28 cellular contexts compared by ENCODE assay signal in genomic region chr10:30158325-30158960, GRCh38.
DNase-seq lines count a peak whose midpoint lies in the region; ATAC-seq, FAIRE-seq and TF ChIP-seq lines count a peak whose summit lies in the region.
"Had no signal": no experiment of that assay in that cellular context is flagged by ENCODE, and none has a peak within 500 bp of the region (broad histone marks: within the 10 kb centered on the region; RNA-seq: fewer than 3 reads in every experiment).

No MANE protein-coding gene starts in this region.

- no peak overlapping the region for H2AK9ac ChIP-seq in IMR-90 (replicated peaks; ENCODE audit: low read depth, low read length, poor library complexity)

- H3K4me1 Mint-ChIP-seq in astrocyte (ENCODE audit: low read depth, unreplicated experiment) = peaks cover 2% of the 10 kb centered on the region
- no peaks in the 10 kb centered on the region for H3K4me1 Mint-ChIP-seq in activated T-cell treated with anti-CD3 and anti-CD28 coated beads, Interleukin-2, amount 50 U/mL, for 24 hours (ENCODE audit: low read depth)

- H3K27ac Mint-ChIP-seq in astrocyte (ENCODE audit: unreplicated experiment) = no peak overlapping the region
- H3K27ac Mint-ChIP-seq in activated T-cell treated with anti-CD3 and anti-CD28 coated beads, Interleukin-2, amount 50 U/mL, for 24 hours = no peak overlapping the region
- H3K27ac Mint-ChIP-seq: activated CD4-positive, alpha-beta T cell treated with anti-CD3 and anti-CD28 coated beads, Interleukin-2, amount 10 ng/mL, durations not matched to agents 7 days and 5 days; activated CD8-positive, alpha-beta memory T cell treated with anti-CD3 and anti-CD28 coated beads, Interleukin-2, amount 10 ng/mL, durations not matched to agents 7 days and 5 days; activated naive CD4-positive, alpha-beta T cell treated with anti-CD3 and anti-CD28 coated beads, Interleukin-2, amount 10 ng/mL, durations not matched to agents 7 days and 5 days; dendritic cell treated with granulocyte-macrophage colony-stimulating factor and Interleukin-4, amounts not matched to agents 40 ng/mL and 50 ng/mL, for 4 days; HFFc6; neural progenitor cell; progenitor cell of endocrine pancreas; T-cell had no signal

- no peaks in the 10 kb centered on the region; the same call in 1 of the 2 replicates for H3K9me3 ChIP-seq in IMR-90 (ENCODE audit: control insufficient read depth, insufficient read depth, low read length)
- no peaks in the 10 kb centered on the region for H3K9me3 ChIP-seq in astrocyte (ENCODE audit: insufficient read depth, low read depth, low read length)
- H3K9me3 ChIP-seq in osteoblast (ENCODE audit: low read depth, low read length) = no peaks in the 10 kb centered on the region
- H3K9me3 ChIP-seq: esophagus squamous epithelium, stomach, tibial artery had no signal

- no peaks in the 10 kb centered on the region for H3K27me3 Mint-ChIP-seq in astrocyte (ENCODE audit: low read depth, unreplicated experiment)
- peaks cover 52% of the 10 kb centered on the region for H3K27me3 Mint-ChIP-seq in activated T-cell treated with anti-CD3 and anti-CD28 coated beads, Interleukin-2, amount 50 U/mL, for 24 hours
- H3K27me3 Mint-ChIP-seq: progenitor cell of endocrine pancreas had no signal

- H3K79me2 ChIP-seq in astrocyte (ENCODE audit: insufficient read depth, low read length) (no peaks in the 10 kb centered on the region), osteoblast (ENCODE audit: insufficient read depth, low read length) (no peaks in the 10 kb centered on the region)

- peak; percentile 21 for DNase-seq in IMR-90
- peak; percentile 92 for DNase-seq in NOMO-1 treated with DMSO at 0.1 percent for 48 hours (lab: John Stamatoyannopoulos, UW; ENCODE audit: unreplicated experiment)
- no peak for DNase-seq in astrocyte (ENCODE audit: low read depth)
- peak; percentile 49 for DNase-seq in osteoblast (ENCODE audit: insufficient read length, low spot score, missing footprints)
- DNase-seq in activated T-cell treated with anti-CD3 and anti-CD28 coated beads, Interleukin-2, amount 50 U/mL, for 24 hours = no peak
- no peak for DNase-seq in T-helper 2 cell
- DNase-seq: activated CD4-positive, alpha-beta T cell treated with anti-CD3 and anti-CD28 coated beads, Interleukin-2, amount 10 ng/mL, durations not matched to agents 7 days and 5 days; activated CD8-positive, alpha-beta memory T cell treated with anti-CD3 and anti-CD28 coated beads, Interleukin-2, amount 10 ng/mL, durations not matched to agents 7 days and 5 days; activated naive CD4-positive, alpha-beta T cell treated with anti-CD3 and anti-CD28 coated beads, Interleukin-2, amount 10 ng/mL, durations not matched to agents 7 days and 5 days; amygdala; EL; esophagus squamous epithelium; HFFc6; kidney glomerular epithelial cell; NCI-H1105 treated with DMSO at 0.1 percent for 48 hours; NCI-H2029 treated with DMSO at 0.1 percent for 48 hours; NCI-H446; SHP77 treated with DMSO at 0.1 percent for 48 hours; stomach; T-cell; tibial artery had no signal

- H3K9me1 ChIP-seq in IMR-90 (ENCODE audit: insufficient read depth, low read length) = no peaks in the 10 kb centered on the region

- no peak overlapping the region for H3K14ac ChIP-seq in IMR-90 (replicated peaks; ENCODE audit: low read depth, low read length)

- no peak overlapping the region for H3K18ac ChIP-seq in IMR-90 (ENCODE audit: low read depth, low read length)

- H3K36me3 ChIP-seq in IMR-90 (ENCODE audit: control insufficient read depth, insufficient read depth, low read length) (no peaks in the 10 kb centered on the region), astrocyte (ENCODE audit: insufficient read depth, low read length) (no peaks in the 10 kb centered on the region), osteoblast (ENCODE audit: insufficient read depth, low read length) (no peaks in the 10 kb centered on the region)
- H3K36me3 ChIP-seq: cardiac muscle cell, esophagus squamous epithelium, neural progenitor cell, stomach, tibial artery had no signal

- no peak for TF ChIP-seq RAD21 in IMR-90 (IDR thresholded peaks at IDR 0.05; ENCODE audit: low read length)

- no peak overlapping the region for H2BK15ac ChIP-seq in IMR-90 (ENCODE audit: low read depth, low read length)

- H3K36me3 Mint-ChIP-seq in astrocyte (ENCODE audit: low read depth, unreplicated experiment) = no peaks in the 10 kb centered on the region
- no peaks in the 10 kb centered on the region for H3K36me3 Mint-ChIP-seq in activated T-cell treated with anti-CD3 and anti-CD28 coated beads, Interleukin-2, amount 50 U/mL, for 24 hours (ENCODE audit: low read depth)
- H3K36me3 Mint-ChIP-seq: activated naive CD4-positive, alpha-beta T cell treated with anti-CD3 and anti-CD28 coated beads, Interleukin-2, amount 10 ng/mL, durations not matched to agents 7 days and 5 days; neural progenitor cell; T-cell had no signal

- no peaks in the 10 kb centered on the region for H3K79me1 ChIP-seq in IMR-90 (ENCODE audit: low read depth in 1 of 2, low read length in 2 of 2)

- no peak overlapping the region for H2AK5ac ChIP-seq in IMR-90 (ENCODE audit: low read depth, low read length)

- intact Hi-C loops in IMR-90 (cut with micrococcal nuclease) = no loop called here

- no peak overlapping the region for H3K4ac ChIP-seq in IMR-90 (ENCODE audit: low read depth, low read length)

- no peak overlapping the region for H4K8ac ChIP-seq in IMR-90 (ENCODE audit: low read depth in 2 of 2, low read length in 2 of 2)

- no peak overlapping the region for H3K4me2 ChIP-seq in IMR-90 (ENCODE audit: low read depth, low read length)
- H3K4me2 ChIP-seq in astrocyte (ENCODE audit: low read length) = no peak overlapping the region
- no peak overlapping the region for H3K4me2 ChIP-seq in osteoblast (ENCODE audit: insufficient read depth, low read length)
- H3K4me2 ChIP-seq: neural progenitor cell had no signal

- WGBS in IMR-90 (ENCODE audit: extremely low coverage in 2 of 2, insufficient read length in 1 of 2), 2 experiments = no CpG with 5 or more reads among the region's 2 CpGs

- dilution Hi-C loops in IMR-90 (cut with HindIII; ENCODE audit: low sequenced_read_pairs, unreplicated experiment) = no loop called here

- no peak overlapping the region for H4K5ac ChIP-seq in IMR-90 (ENCODE audit: low read depth, low read length)

- TF ChIP-seq POLR2A in IMR-90 (IDR thresholded peaks at IDR 0.05; ENCODE audit: low read depth, low read length) = no peak

- no peak overlapping the region for H3K4me3 ChIP-seq in IMR-90 (ENCODE audit: insufficient read depth, low read depth, low read length)
- no peak overlapping the region for H3K4me3 ChIP-seq in astrocyte (ENCODE audit: insufficient read depth, low read depth, low read length)
- no peak overlapping the region for H3K4me3 ChIP-seq in osteoblast (ENCODE audit: insufficient read depth, low read length)
- H3K4me3 ChIP-seq: cardiac muscle cell, esophagus squamous epithelium, neural progenitor cell, stomach, tibial artery had no signal

- ATAC-seq in IMR-90 (ENCODE audit: low read depth) (no peak), GM18867 (IDR thresholded peaks at IDR 0.05; ENCODE audit: unreplicated experiment) (no peak)
- ATAC-seq: activated CD8-positive, alpha-beta memory T cell treated with anti-CD3 and anti-CD28 coated beads, Interleukin-2, amount 10 ng/mL, durations not matched to agents 7 days and 5 days; T-cell had no signal

- H4K91ac ChIP-seq in IMR-90 (ENCODE audit: insufficient read depth, low read depth, low read length) = no peak overlapping the region

- no peaks in the 10 kb centered on the region for H3K4me1 ChIP-seq in IMR-90 (ENCODE audit: control insufficient read depth, insufficient read depth, low read length)
- H3K4me1 ChIP-seq in astrocyte (ENCODE audit: insufficient read depth, low read length) = peaks cover 5% of the 10 kb centered on the region
- peaks cover 10% of the 10 kb centered on the region for H3K4me1 ChIP-seq in osteoblast (ENCODE audit: insufficient read depth, low read length)
- H3K4me1 ChIP-seq: esophagus squamous epithelium had no signal

- H4K20me1 ChIP-seq in IMR-90 (ENCODE audit: insufficient read depth, low read length) (no peaks in the 10 kb centered on the region), astrocyte (ENCODE audit: insufficient read depth, low read length) (no peaks in the 10 kb centered on the region), osteoblast (ENCODE audit: insufficient read depth, low read length) (no peaks in the 10 kb centered on the region)

- no peak overlapping the region for H3K23ac ChIP-seq in IMR-90 (ENCODE audit: low read depth, low read length)

- TF ChIP-seq CTCF in IMR-90 (conservative IDR thresholded peaks at IDR 0.05; ENCODE audit: low read depth, low read length) (no peak), astrocyte (IDR thresholded peaks at IDR 0.05; ENCODE audit: insufficient read depth, low read depth, low read length) (no peak), osteoblast (IDR thresholded peaks at IDR 0.05; ENCODE audit: extremely low read depth, low read depth, low read length) (no peak)

- H2BK120ac ChIP-seq in IMR-90 (ENCODE audit: low read depth, low read length) = no peak overlapping the region

- BruUV-seq in IMR-90 (replicated peaks; lab: Mats Ljungman, UMichigan) = no TSS peak

- CTCF ChIA-PET in IMR-90 (lab: Yijun Ruan, JAX) = no interaction called here

- in situ Hi-C loops in IMR-90 (cut with MboI; ENCODE audit: low sequenced_read_pairs) = no loop called here

- H3K27me3 ChIP-seq in IMR-90 (ENCODE audit: control insufficient read depth, insufficient read depth, low read length) (peaks cover 10% of the 10 kb centered on the region), astrocyte (ENCODE audit: insufficient read depth, low read length) (no peaks in the 10 kb centered on the region), osteoblast (ENCODE audit: insufficient read depth, low read length) (no peaks in the 10 kb centered on the region)
- H3K27me3 ChIP-seq: cardiac muscle cell, esophagus squamous epithelium, neural progenitor cell, stomach, tibial artery had no signal

- H3K9me3 Mint-ChIP-seq in astrocyte (ENCODE audit: unreplicated experiment) = peaks cover 10% of the 10 kb centered on the region
- no peaks in the 10 kb centered on the region for H3K9me3 Mint-ChIP-seq in activated T-cell treated with anti-CD3 and anti-CD28 coated beads, Interleukin-2, amount 50 U/mL, for 24 hours
- H3K9me3 Mint-ChIP-seq: activated naive CD4-positive, alpha-beta T cell treated with anti-CD3 and anti-CD28 coated beads, Interleukin-2, amount 10 ng/mL, durations not matched to agents 7 days and 5 days; T-cell had no signal

- H3K27ac ChIP-seq in IMR-90 (ENCODE audit: insufficient read depth, low read length) (no peak overlapping the region), astrocyte (ENCODE audit: low read depth, low read length) (no peak overlapping the region), osteoblast (ENCODE audit: low read depth, low read length) (no peak overlapping the region)
- H3K27ac ChIP-seq: esophagus squamous epithelium, neural progenitor cell, stomach, tibial artery, VCaP had no signal

- no peak overlapping the region for H3K4me3 Mint-ChIP-seq in astrocyte (ENCODE audit: unreplicated experiment)
- no peak overlapping the region for H3K4me3 Mint-ChIP-seq in activated T-cell treated with anti-CD3 and anti-CD28 coated beads, Interleukin-2, amount 50 U/mL, for 24 hours
- H3K4me3 Mint-ChIP-seq: activated CD4-positive, alpha-beta T cell treated with anti-CD3 and anti-CD28 coated beads, Interleukin-2, amount 10 ng/mL, durations not matched to agents 7 days and 5 days; activated CD8-positive, alpha-beta memory T cell treated with anti-CD3 and anti-CD28 coated beads, Interleukin-2, amount 10 ng/mL, durations not matched to agents 7 days and 5 days; activated naive CD4-positive, alpha-beta T cell treated with anti-CD3 and anti-CD28 coated beads, Interleukin-2, amount 10 ng/mL, durations not matched to agents 7 days and 5 days; dendritic cell treated with granulocyte-macrophage colony-stimulating factor and Interleukin-4, amounts not matched to agents 40 ng/mL and 50 ng/mL, for 4 days; HFFc6; neural progenitor cell; T-cell had no signal

- H3K56ac ChIP-seq in IMR-90 (ENCODE audit: extremely low read depth, insufficient read depth, low read length) = no peak overlapping the region

- FAIRE-seq in astrocyte (lab: Jason Lieb, UNC) = peak; percentile 58
- FAIRE-seq: D721Med had no signal

- POLR2A ChIA-PET in IMR-90 (lab: Charles Lee; ENCODE audit: unreplicated experiment) = no interaction called here

- H3K9ac ChIP-seq in IMR-90 (ENCODE audit: low read depth, low read length) (no peak overlapping the region), astrocyte (ENCODE audit: low read length) (no peak overlapping the region)
- H3K9ac ChIP-seq: neural progenitor cell had no signal

- no peak overlapping the region for H2BK5ac ChIP-seq in IMR-90 (ENCODE audit: low read depth, low read length, poor library complexity, severe bottlenecking)

- no peak overlapping the region for H2AFZ ChIP-seq in IMR-90 (replicated peaks; ENCODE audit: low read length, poor library complexity)
- no peak overlapping the region for H2AFZ ChIP-seq in astrocyte (ENCODE audit: low read depth, low read length)
- no peak overlapping the region for H2AFZ ChIP-seq in osteoblast (ENCODE audit: low read length)
- H2AFZ ChIP-seq: neural progenitor cell had no signal

- no peak overlapping the region for H2BK20ac ChIP-seq in IMR-90 (ENCODE audit: low read depth, low read length)

Comparison
In these comparisons a context has a peak if more than half of its experiments do, and no peak if none do; other contexts are left out.
1. DNase-seq: peak in IMR-90 (single experiment), NOMO-1 treated with DMSO at 0.1 percent for 48 hours (single experiment) and osteoblast (single experiment); none in astrocyte (single experiment), activated T-cell treated with anti-CD3 and anti-CD28 coated beads, Interleukin-2, amount 50 U/mL, for 24 hours (single experiment) and T-helper 2 cell (0 of 5).